In the genomic region with DNA sequence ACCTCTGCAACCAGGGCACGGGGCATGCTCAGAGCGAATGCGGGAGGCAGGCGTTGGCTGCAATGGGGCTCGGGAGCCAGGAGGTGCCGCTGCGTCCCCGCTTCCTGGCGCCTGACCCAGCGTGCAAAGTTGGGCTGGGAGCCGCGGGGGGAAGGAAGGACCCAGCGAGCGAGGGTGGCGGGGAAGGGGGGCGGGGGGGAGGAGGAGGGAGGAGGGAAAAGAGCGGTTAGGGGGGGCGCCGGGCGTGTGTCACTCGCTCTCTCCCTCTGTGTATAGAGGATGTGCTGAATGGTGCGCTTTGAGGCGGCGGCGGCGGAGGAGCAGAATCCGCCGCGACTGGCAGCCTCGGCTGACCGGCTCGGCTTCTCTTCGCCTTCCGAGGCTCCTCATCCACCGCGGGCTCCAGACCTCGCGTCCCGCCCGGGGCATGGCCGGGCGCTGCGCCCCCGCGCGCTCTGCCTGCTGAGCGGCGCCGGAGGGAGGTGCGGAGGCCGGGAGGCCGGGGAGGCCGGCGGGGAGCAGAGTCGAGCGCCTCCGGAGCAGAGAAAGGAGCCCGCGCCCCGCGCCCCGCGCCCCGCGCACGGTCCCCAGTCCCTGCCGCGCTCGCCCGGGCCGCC, we compare ENCODE assay signal across 8 cellular contexts. TPM values are rescaled to one million over a fixed set of nuclear protein-coding genes. Genes with fewer than 3 reads are reported as not detected.
A peak's percentile ranks its signal among the peaks of the same experiment; 100 is the strongest.
DNase-seq lines count a peak whose midpoint lies in the region; ATAC-seq and TF ChIP-seq lines count a peak whose summit lies in the region.

A gene (plus strand): TSS at position 252 of the 617 bp plus-strand sequence. CDS start 386 bp downstream, outside the sequence.

- H4K91ac ChIP-seq in neuronal stem cell (ENCODE audit: low read depth, low read length, poor library complexity): no peak within 1 kb of the TSS

- no peak within 1 kb of the TSS for H2BK120ac ChIP-seq in neuronal stem cell (ENCODE audit: low read depth, low read length)

- H3K36me3 ChIP-seq in neuronal stem cell (replicated peaks in 1 of 2; ENCODE audit: control insufficient read depth in 2 of 2, insufficient read depth in 2 of 2, low read length in 2 of 2) (no peaks in the 10 kb centered on the region), subcutaneous abdominal adipose tissue (ENCODE audit: control insufficient read depth in 5 of 5, insufficient read depth in 5 of 5, low read length in 5 of 5) (no peaks in the 10 kb centered on the region)

- peaks cover 60% of the 10 kb centered on the region for H3K27me3 Mint-ChIP-seq in activated naive CD4-positive, alpha-beta T cell treated with anti-CD3 and anti-CD28 coated beads, Interleukin-2, amount 10 ng/mL, durations not matched to agents 7 days and 5 days

- H3K36me3 Mint-ChIP-seq in activated naive CD4-positive, alpha-beta T cell treated with anti-CD3 and anti-CD28 coated beads, Interleukin-2, amount 10 ng/mL, durations not matched to agents 7 days and 5 days: no peaks in the 10 kb centered on the region

- peak within 1 kb of the TSS; percentile 45 for H3K23ac ChIP-seq in neuronal stem cell (ENCODE audit: low read depth, low read length, poor library complexity)

- peak within 1 kb of the TSS; percentile 96 for H3K18ac ChIP-seq in neuronal stem cell (ENCODE audit: low read length)

- H3K4me3 ChIP-seq in LNCaP clone FGC (ENCODE audit: low read depth, low read length): peak within 1 kb of the TSS; percentile 45
- H3K4me3 ChIP-seq in neuronal stem cell (ENCODE audit: low read length in 2 of 2): peak within 1 kb of the TSS; percentile 62 to 90
- peak within 1 kb of the TSS; percentile 64 to 86 (median 80) for H3K4me3 ChIP-seq in subcutaneous abdominal adipose tissue (ENCODE audit: low read depth in 1 of 5, low read length in 5 of 5)

- no peak within 1 kb of the TSS for H3K14ac ChIP-seq in neuronal stem cell (ENCODE audit: low read length)

- H3K4me1 Mint-ChIP-seq in activated naive CD4-positive, alpha-beta T cell treated with anti-CD3 and anti-CD28 coated beads, Interleukin-2, amount 10 ng/mL, durations not matched to agents 7 days and 5 days: peaks cover 12% of the 10 kb centered on the region

- no CpG with 5 or more reads among the region's 71 CpGs for WGBS in neuronal stem cell (ENCODE audit: extremely low coverage in 2 of 2, insufficient read length in 2 of 2, insufficient replicate concordance in 1 of 2), 2 donors

- peaks cover 0 to 5% of the 10 kb centered on the region in 2 donors for H3K9me3 ChIP-seq in neuronal stem cell (replicated peaks in 1 of 2; ENCODE audit: control insufficient read depth in 2 of 2, insufficient read depth in 1 of 2, low read depth in 1 of 2, low read length in 2 of 2)
- H3K9me3 ChIP-seq in subcutaneous abdominal adipose tissue (ENCODE audit: control insufficient read depth in 5 of 5, low read length in 5 of 5): no peaks in the 10 kb centered on the region

- H3K4ac ChIP-seq in neuronal stem cell (ENCODE audit: low read length): no peak within 1 kb of the TSS

- CTCF ChIA-PET in activated naive CD4-positive, alpha-beta T cell treated with anti-CD3 and anti-CD28 coated beads, Interleukin-2, amount 10 ng/mL, durations not matched to agents 7 days and 5 days (lab: Charles Lee): interaction anchor here (0.9 to 1.8 kb wide), 7 partner anchors 89 to 590 kb away, joined by 3 to 8 read pairs (median 4); no protein-coding TSS in a partner anchor

- no peaks in the 10 kb centered on the region for H3K79me1 ChIP-seq in neuronal stem cell (ENCODE audit: low read depth, low read length)

- H3K4me2 ChIP-seq in neuronal stem cell (ENCODE audit: insufficient read depth, low read length, poor library complexity, severe bottlenecking): peak within 1 kb of the TSS; percentile 82

- H2BK15ac ChIP-seq in neuronal stem cell (ENCODE audit: low read length): no peak within 1 kb of the TSS

- in situ Hi-C loops in SK-MEL-5 (cut with HindIII; ENCODE audit: low pct_unique_long_range_greater_than_20kb, low sequenced_read_pairs): no loop called here

- H3K9ac ChIP-seq in neuronal stem cell (ENCODE audit: low read depth, low read length, poor library complexity): peak within 1 kb of the TSS; percentile 45
- peak within 1 kb of the TSS in 4 of 5 donors; percentile 21 to 67 (median 56) for H3K9ac ChIP-seq in subcutaneous abdominal adipose tissue (ENCODE audit: low read length in 5 of 5)

- peak within 1 kb of the TSS; percentile 56 for H3K4me3 Mint-ChIP-seq in activated naive CD4-positive, alpha-beta T cell treated with anti-CD3 and anti-CD28 coated beads, Interleukin-2, amount 10 ng/mL, durations not matched to agents 7 days and 5 days

- H3K27ac Mint-ChIP-seq in activated naive CD4-positive, alpha-beta T cell treated with anti-CD3 and anti-CD28 coated beads, Interleukin-2, amount 10 ng/mL, durations not matched to agents 7 days and 5 days: no peak within 1 kb of the TSS

- no peak within 1 kb of the TSS for H2AK5ac ChIP-seq in neuronal stem cell (ENCODE audit: low read depth, low read length)

- H4K8ac ChIP-seq in neuronal stem cell (ENCODE audit: low read depth, low read length): no peak within 1 kb of the TSS

- H3K27me3 ChIP-seq in neuronal stem cell (ENCODE audit: control insufficient read depth in 3 of 3, insufficient read depth in 3 of 3, low read depth in 1 of 3, low read length in 3 of 3) (peaks cover 0 to 7% (median 0%) of the 10 kb centered on the region in 3 experiments), subcutaneous abdominal adipose tissue (ENCODE audit: control insufficient read depth in 5 of 5, insufficient read depth in 4 of 5, low read length in 5 of 5) (peaks cover 0 to 3% (median 0%) of the 10 kb centered on the region in 5 donors)

- peak; percentile 70 for ATAC-seq in GM21786 (IDR thresholded peaks at IDR 0.05; ENCODE audit: unreplicated experiment)

- peak within 1 kb of the TSS; percentile 100 for H2AFZ ChIP-seq in neuronal stem cell (ENCODE audit: low read length)

- H2BK5ac ChIP-seq in neuronal stem cell (ENCODE audit: low read length): no peak within 1 kb of the TSS

- H3K4me1 ChIP-seq in neuronal stem cell (ENCODE audit: control insufficient read depth in 2 of 2, insufficient read depth in 1 of 2, low read depth in 1 of 2, low read length in 2 of 2) (peaks cover 0 to 4% of the 10 kb centered on the region in 2 donors), subcutaneous abdominal adipose tissue (ENCODE audit: control insufficient read depth in 5 of 5, insufficient read depth in 5 of 5, low read length in 5 of 5) (peaks cover 0 to 21% (median 17%) of the 10 kb centered on the region in 5 donors)

- DNase-seq in DMS153 (lab: John Stamatoyannopoulos, UW) (peak; percentile 69), LNCaP clone FGC (ENCODE audit: low read depth) (no peak), SK-MEL-5 (ENCODE audit: low read depth, low spot score) (peak; percentile 85), germinal center (ENCODE audit: low spot score) (peak; percentile 66), neuronal stem cell (ENCODE audit: low spot score) (peak; percentile 86)
- DNase-seq in activated naive CD4-positive, alpha-beta T cell treated with anti-CD3 and anti-CD28 coated beads, Interleukin-2, amount 10 ng/mL, durations not matched to agents 7 days and 5 days: peak; percentile 76

- H3K9me3 Mint-ChIP-seq in activated naive CD4-positive, alpha-beta T cell treated with anti-CD3 and anti-CD28 coated beads, Interleukin-2, amount 10 ng/mL, durations not matched to agents 7 days and 5 days: no peaks in the 10 kb centered on the region

- no peak within 1 kb of the TSS for H3K27ac ChIP-seq in neuronal stem cell (replicated peaks; ENCODE audit: low read length)
- H3K27ac ChIP-seq in subcutaneous abdominal adipose tissue (ENCODE audit: low read depth, low read length): peak within 1 kb of the TSS; percentile 49

- peak; percentile 99 for TF ChIP-seq CTCF in LNCaP clone FGC (IDR thresholded peaks at IDR 0.05; ENCODE audit: control insufficient read depth, extremely low read depth, insufficient read depth)

- H2BK12ac ChIP-seq in neuronal stem cell (ENCODE audit: low read length): no peak within 1 kb of the TSS

RNA-seq across cellular contexts. Expression of the gene that starts here (rescaled TPM):
- total RNA-seq in SK-MEL-5 (2014; rRNA removed; shearing (Covaris generic)): 14.9 and 19.7 TPM in 2 replicates
- polyA plus RNA-seq in SK-MEL-5 (2015; cell fraction: cytosol; rRNA removed): 10.7 and 17.1 TPM in 2 replicates
- 9.3 and 11.3 TPM in 2 replicates for polyA plus RNA-seq in SK-MEL-5 (2015; cell fraction: nucleus; rRNA removed)
- 10.6 TPM for polyA plus RNA-seq in neuronal stem cell (2013, experiment 1 of 2)
- 10.7 TPM for polyA plus RNA-seq in neuronal stem cell (2013, experiment 2 of 2)
